9 cellular contexts compared by ENCODE assay signal in the genomic region with DNA sequence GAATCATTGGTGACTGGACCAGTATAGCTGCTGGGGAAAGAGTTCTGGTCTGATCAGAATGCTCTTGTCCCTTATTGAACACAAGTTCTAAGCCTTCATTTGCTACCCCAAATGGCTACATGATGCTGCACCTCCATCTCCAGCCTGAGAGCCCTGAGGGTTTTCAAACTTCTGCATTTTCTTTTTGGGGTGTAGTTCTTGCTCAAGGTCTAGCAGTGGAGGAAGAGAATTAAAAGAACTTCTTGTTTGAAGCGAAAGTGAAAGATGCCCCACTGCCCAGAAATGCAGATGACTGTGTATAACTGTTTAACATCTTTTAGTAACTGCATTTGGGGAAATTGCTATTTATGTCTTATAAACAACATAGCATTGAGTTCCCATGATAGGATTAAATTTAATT. TPM values are rescaled to one million over a fixed set of nuclear protein-coding genes. Genes with fewer than 3 reads are reported as not detected.
DNase-seq lines count a peak whose midpoint lies in the region; ATAC-seq lines count a peak whose summit lies in the region.
"Had no signal": no experiment of that assay in that cellular context is flagged by ENCODE, and none has a peak within 500 bp of the region (broad histone marks: within the 10 kb centered on the region; RNA-seq: fewer than 3 reads in every experiment).

No MANE protein-coding gene starts in this region.

- peak overlapping the region; percentile 24 for H3K4me3 Mint-ChIP-seq in activated naive CD4-positive, alpha-beta T cell treated with anti-CD3 and anti-CD28 coated beads, Interleukin-2, amount 10 ng/mL, durations not matched to agents 7 days and 5 days
- peak overlapping the region in 1 of 3 donors; percentile 21 for H3K4me3 Mint-ChIP-seq in T-cell
- H3K4me3 Mint-ChIP-seq in stimulated activated naive CD8-positive, alpha-beta T cell treated with anti-CD3 and anti-CD28 coated beads, Interleukin-15, Interleukin-2, amounts not matched to agents 100 ng/mL and 50 ng/mL, for 24 hours = peak overlapping the region; percentile 51

- POLR2A ChIA-PET in T-cell (lab: Charles Lee) = no interaction called here

- H3K9me3 Mint-ChIP-seq in activated naive CD4-positive, alpha-beta T cell treated with anti-CD3 and anti-CD28 coated beads, Interleukin-2, amount 10 ng/mL, durations not matched to agents 7 days and 5 days = no peaks in the 10 kb centered on the region
- no peaks in the 10 kb centered on the region for H3K9me3 Mint-ChIP-seq in T-cell
- no peaks in the 10 kb centered on the region for H3K9me3 Mint-ChIP-seq in stimulated activated naive CD8-positive, alpha-beta T cell treated with anti-CD3 and anti-CD28 coated beads, Interleukin-15, Interleukin-2, amounts not matched to agents 100 ng/mL and 50 ng/mL, for 24 hours

- peak overlapping the region; percentile 88 for H3K27ac Mint-ChIP-seq in activated naive CD4-positive, alpha-beta T cell treated with anti-CD3 and anti-CD28 coated beads, Interleukin-2, amount 10 ng/mL, durations not matched to agents 7 days and 5 days
- H3K27ac Mint-ChIP-seq in T-cell = peak overlapping the region; percentile 74 to 91
- H3K27ac Mint-ChIP-seq in stimulated activated naive CD8-positive, alpha-beta T cell treated with anti-CD3 and anti-CD28 coated beads, Interleukin-15, Interleukin-2, amounts not matched to agents 100 ng/mL and 50 ng/mL, for 24 hours = peak overlapping the region; percentile 70

- peaks cover 61% of the 10 kb centered on the region for H3K4me1 Mint-ChIP-seq in activated naive CD4-positive, alpha-beta T cell treated with anti-CD3 and anti-CD28 coated beads, Interleukin-2, amount 10 ng/mL, durations not matched to agents 7 days and 5 days
- H3K4me1 Mint-ChIP-seq in T-cell = peaks cover 31 to 47% (median 37%) of the 10 kb centered on the region in 3 donors
- peaks cover 89% of the 10 kb centered on the region for H3K4me1 Mint-ChIP-seq in stimulated activated naive CD8-positive, alpha-beta T cell treated with anti-CD3 and anti-CD28 coated beads, Interleukin-15, Interleukin-2, amounts not matched to agents 100 ng/mL and 50 ng/mL, for 24 hours (ENCODE audit: low read depth)

- ATAC-seq in HG03045 (IDR thresholded peaks at IDR 0.05; ENCODE audit: unreplicated experiment) (peak; percentile 38), T-cell (replicated peaks in 1 of 4) (peak; percentile 38 to 56 (median 46))

- H3K36me3 Mint-ChIP-seq in activated naive CD4-positive, alpha-beta T cell treated with anti-CD3 and anti-CD28 coated beads, Interleukin-2, amount 10 ng/mL, durations not matched to agents 7 days and 5 days = peaks cover 55% of the 10 kb centered on the region
- H3K36me3 Mint-ChIP-seq in T-cell = peaks cover 41% of the 10 kb centered on the region
- H3K36me3 Mint-ChIP-seq in stimulated activated naive CD8-positive, alpha-beta T cell treated with anti-CD3 and anti-CD28 coated beads, Interleukin-15, Interleukin-2, amounts not matched to agents 100 ng/mL and 50 ng/mL, for 24 hours (ENCODE audit: low read depth) = peaks cover 51% of the 10 kb centered on the region

- peak; percentile 49 for DNase-seq in activated naive CD4-positive, alpha-beta T cell treated with anti-CD3 and anti-CD28 coated beads, Interleukin-2, amount 10 ng/mL, durations not matched to agents 7 days and 5 days
- DNase-seq in activated naive CD4-positive, alpha-beta T cell treated with Interleukin-2 at 50 U/mL for 16 hours = no peak
- peak in 1 of 34 experiments; percentile 20 for DNase-seq in T-cell
- no peak for DNase-seq in inferior parietal cortex (ENCODE audit: extremely low spot score)
- DNase-seq in stimulated activated CD4-positive, alpha-beta T cell treated with anti-CD3 and anti-CD28 coated beads, Interleukin-1b, Interleukin-23, amount 100 ng/mL, for 48 hours = no peak
- DNase-seq in NCI-H2196 treated with DMSO at 0.1 percent for 48 hours (lab: John Stamatoyannopoulos, UW; ENCODE audit: unreplicated experiment) = no peak
- DNase-seq: NCI-H82 had no signal

- CTCF ChIA-PET in activated naive CD4-positive, alpha-beta T cell treated with anti-CD3 and anti-CD28 coated beads, Interleukin-2, amount 10 ng/mL, durations not matched to agents 7 days and 5 days (lab: Charles Lee) = interaction anchor here (1.0 to 1.8 kb wide), 4 partner anchors 10 to 48 kb away, joined by 3 to 4 read pairs (median 4); no protein-coding TSS in a partner anchor
- CTCF ChIA-PET in T-cell (lab: Charles Lee) = interaction anchor here (0.5 to 1.0 kb wide), 2 partner anchors 292 to 1413 kb away, joined by 3 to 7 read pairs; partner anchors contain the start of gene TRMT10A (in 1 of the 2)

- no peaks in the 10 kb centered on the region for H3K27me3 Mint-ChIP-seq in activated naive CD4-positive, alpha-beta T cell treated with anti-CD3 and anti-CD28 coated beads, Interleukin-2, amount 10 ng/mL, durations not matched to agents 7 days and 5 days
- no peaks in the 10 kb centered on the region for H3K27me3 Mint-ChIP-seq in T-cell
- H3K27me3 Mint-ChIP-seq in stimulated activated naive CD8-positive, alpha-beta T cell treated with anti-CD3 and anti-CD28 coated beads, Interleukin-15, Interleukin-2, amounts not matched to agents 100 ng/mL and 50 ng/mL, for 24 hours = no peaks in the 10 kb centered on the region

RNA-seq across cellular contexts. Expression of gene LAMTOR3, which starts 38.5 kb away (rescaled TPM):
- total RNA-seq in T-cell = 10 to 100 TPM; 17.5 to 25.0 (median 19.4) TPM

RNA-seq across cellular contexts. Expression of gene DAPP1, which starts 39.0 kb away (rescaled TPM):
- total RNA-seq in T-cell = 10 to 100 TPM; 12.9 to 18.7 (median 14.3) TPM
